19 cellular contexts compared by ENCODE assay signal in the genomic region with DNA sequence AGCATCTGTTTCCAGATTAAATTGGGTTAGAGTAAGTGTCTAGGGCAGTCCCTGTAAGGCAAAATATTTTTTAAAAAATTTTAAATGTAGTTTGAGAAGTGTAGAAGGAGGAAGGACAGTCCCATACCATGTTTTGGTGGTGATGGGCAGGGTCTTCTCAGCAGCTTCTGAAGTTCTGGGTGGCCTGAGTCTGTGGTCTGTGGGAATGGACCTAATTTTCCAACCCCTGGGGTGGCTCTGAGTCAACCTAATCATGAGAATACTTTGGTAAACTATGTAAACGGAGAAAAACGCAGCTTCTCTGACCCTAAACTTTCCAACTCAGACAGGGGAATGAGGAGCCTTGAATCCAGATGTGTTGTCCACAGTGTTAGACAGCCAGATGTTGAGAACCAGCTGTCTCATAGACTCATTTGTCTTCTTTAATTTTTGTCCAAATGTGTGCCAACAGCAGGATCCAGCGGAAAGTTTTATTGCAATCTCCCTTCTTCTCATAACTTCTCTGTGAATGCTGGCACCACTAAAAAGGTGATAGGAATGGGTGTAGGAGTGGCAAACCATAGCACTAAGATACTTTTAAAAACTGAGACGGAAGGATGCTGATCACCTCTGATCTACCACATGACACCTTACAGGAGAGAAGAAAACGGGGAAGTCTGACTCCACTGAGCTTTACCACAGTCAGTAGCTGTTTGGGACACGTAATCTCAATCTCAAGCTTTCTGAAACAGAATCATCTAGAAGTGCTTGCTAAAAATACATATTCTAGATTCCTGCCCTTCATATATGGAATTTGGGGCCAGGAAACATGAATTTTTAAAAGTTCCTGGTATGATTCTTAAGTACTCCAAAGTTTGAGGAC.
"Had no signal": no experiment of that assay in that cellular context is flagged by ENCODE, and none has a peak within 500 bp of the region (broad histone marks: within the 10 kb centered on the region; RNA-seq: fewer than 3 reads in every experiment).

No MANE protein-coding gene starts in this region.

- FAIRE-seq: endothelial cell of umbilical vein had no signal

- H3K36me3 ChIP-seq: colonic mucosa, stomach, thoracic aorta, transverse colon had no signal

- ATAC-seq: foreskin keratinocyte, left colon, psoas muscle, sciatic nerve had no signal

- DNase-seq: colonic mucosa; dermis blood vessel endothelial cell; endodermal cell; erythroblast; foreskin keratinocyte; head of caudate nucleus; hippocampal formation; left colon; naive B cell; nephron progenitor cell; psoas muscle; retina; stimulated activated naive CD4-positive, alpha-beta T cell; stomach; substantia nigra; transverse colon had no signal

- H3K27ac ChIP-seq: colonic mucosa, foreskin keratinocyte, psoas muscle, stomach, thoracic aorta, transverse colon had no signal

- H3K27me3 ChIP-seq: colonic mucosa, stomach, transverse colon had no signal

- H3K4me3 ChIP-seq: colonic mucosa, psoas muscle, stomach, thoracic aorta, transverse colon had no signal

- H3K4me1 ChIP-seq: colonic mucosa, foreskin keratinocyte, psoas muscle had no signal

- H3K9me3 ChIP-seq: colonic mucosa, psoas muscle, stomach, thoracic aorta, transverse colon had no signal
